21 cellular contexts compared by ENCODE assay signal in the genomic region with DNA sequence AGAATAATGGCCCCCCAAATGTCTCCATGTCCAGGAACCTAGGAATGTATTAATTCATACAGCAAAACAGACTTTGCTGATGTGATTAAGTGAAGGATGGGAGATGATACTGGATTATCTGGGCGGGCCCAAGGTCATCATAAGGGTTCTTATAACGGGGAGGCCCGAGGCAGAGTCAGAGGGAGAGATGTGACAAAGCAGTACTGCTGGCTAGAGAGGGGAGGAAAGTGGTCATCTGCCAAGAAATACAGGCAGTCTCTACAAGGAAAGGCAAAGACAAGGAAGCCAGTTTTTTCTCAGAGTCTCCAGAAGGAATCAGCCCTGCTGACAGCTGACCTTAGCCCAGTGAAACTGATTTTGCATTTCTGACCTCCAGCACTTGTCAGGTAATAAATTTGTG.
"Had no signal": no experiment of that assay in that cellular context is flagged by ENCODE, and none has a peak within 500 bp of the region (broad histone marks: within the 10 kb centered on the region; RNA-seq: fewer than 3 reads in every experiment).

No MANE protein-coding gene starts in this region.

- H3K27me3 ChIP-seq: left lung, tibial nerve had no signal

- H3K9me3 ChIP-seq: mucosa of descending colon, tibial nerve had no signal

- ATAC-seq: activated naive CD8-positive, alpha-beta T cell treated with anti-CD3 and anti-CD28 coated beads, Interleukin-2, amount 50 U/mL, for 24 hours; activated T-cell treated with anti-CD3 and anti-CD28 coated beads, Interleukin-2, amount 50 U/mL, for 4 hours; mucosa of descending colon; naive thymus-derived CD8-positive, alpha-beta T cell had no signal

- H3K9me3 Mint-ChIP-seq: activated naive CD8-positive, alpha-beta T cell treated with anti-CD3 and anti-CD28 coated beads, Interleukin-2, amount 50 U/mL, for 24 hours had no signal

- DNase-seq: activated B cell treated with CpG ODN at 0.5 μM for 24 hours; activated CD4-positive, alpha-beta memory T cell treated with anti-CD3 and anti-CD28 coated beads for 36 hours; activated CD4-positive, alpha-beta T cell treated with anti-CD3 and anti-CD28 coated beads for 4 hours; activated naive CD4-positive, alpha-beta T cell treated with anti-CD3 and anti-CD28 coated beads for 36 hours; activated naive CD8-positive, alpha-beta T cell treated with anti-CD3 and anti-CD28 coated beads, Interleukin-2, amount 50 U/mL, for 24 hours; activated T-cell treated with anti-CD3 and anti-CD28 coated beads, Interleukin-2, amount 50 U/mL, for 4 hours; dermis blood vessel endothelial cell; effector memory CD4-positive, alpha-beta T cell; foreskin melanocyte; kidney; left lung; mesenchymal stem cell; mucosa of descending colon; naive thymus-derived CD8-positive, alpha-beta T cell; stimulated activated CD4-positive, alpha-beta T cell treated with anti-CD3 and anti-CD28 coated beads, Interleukin-12 subunit alpha, Interleukin-12 subunit beta, amount 100 ng/mL, for 4 hours; stimulated activated CD4-positive, alpha-beta T cell treated with anti-CD3 and anti-CD28 coated beads, Interleukin-1b, Interleukin-23, amount 100 ng/mL, for 48 hours; stimulated activated CD8-positive, alpha-beta memory T cell treated with anti-CD3 and anti-CD28 coated beads, Interleukin-4, amount 100 ng/mL, for 48 hours; stimulated activated naive CD4-positive, alpha-beta T cell; T-helper 1 cell; T-helper 9 cell had no signal

- H3K4me1 Mint-ChIP-seq: activated B cell treated with CpG ODN at 0.5 μM for 24 hours; activated naive CD8-positive, alpha-beta T cell treated with anti-CD3 and anti-CD28 coated beads, Interleukin-2, amount 50 U/mL, for 24 hours; naive thymus-derived CD8-positive, alpha-beta T cell had no signal

- H3K4me3 Mint-ChIP-seq: activated B cell treated with CpG ODN at 0.5 μM for 24 hours; activated CD4-positive, alpha-beta memory T cell treated with anti-CD3 and anti-CD28 coated beads for 36 hours; activated naive CD4-positive, alpha-beta T cell treated with anti-CD3 and anti-CD28 coated beads for 36 hours; activated naive CD8-positive, alpha-beta T cell treated with anti-CD3 and anti-CD28 coated beads, Interleukin-2, amount 50 U/mL, for 24 hours; activated T-cell treated with anti-CD3 and anti-CD28 coated beads, Interleukin-2, amount 50 U/mL, for 4 hours; naive thymus-derived CD8-positive, alpha-beta T cell had no signal

- H3K27ac ChIP-seq: left lung had no signal

- H3K27ac Mint-ChIP-seq: activated B cell treated with CpG ODN at 0.5 μM for 24 hours; activated CD4-positive, alpha-beta memory T cell treated with anti-CD3 and anti-CD28 coated beads for 36 hours; activated naive CD4-positive, alpha-beta T cell treated with anti-CD3 and anti-CD28 coated beads for 36 hours; activated naive CD8-positive, alpha-beta T cell treated with anti-CD3 and anti-CD28 coated beads, Interleukin-2, amount 50 U/mL, for 24 hours; naive thymus-derived CD8-positive, alpha-beta T cell had no signal

- H3K36me3 Mint-ChIP-seq: activated CD4-positive, alpha-beta memory T cell treated with anti-CD3 and anti-CD28 coated beads for 36 hours; naive thymus-derived CD8-positive, alpha-beta T cell had no signal

- H3K36me3 ChIP-seq: left lung, tibial nerve had no signal

- H3K4me3 ChIP-seq: left lung, mucosa of descending colon, tibial nerve had no signal
